ENCODE assay signal across 26 cellular contexts in the genomic region with DNA sequence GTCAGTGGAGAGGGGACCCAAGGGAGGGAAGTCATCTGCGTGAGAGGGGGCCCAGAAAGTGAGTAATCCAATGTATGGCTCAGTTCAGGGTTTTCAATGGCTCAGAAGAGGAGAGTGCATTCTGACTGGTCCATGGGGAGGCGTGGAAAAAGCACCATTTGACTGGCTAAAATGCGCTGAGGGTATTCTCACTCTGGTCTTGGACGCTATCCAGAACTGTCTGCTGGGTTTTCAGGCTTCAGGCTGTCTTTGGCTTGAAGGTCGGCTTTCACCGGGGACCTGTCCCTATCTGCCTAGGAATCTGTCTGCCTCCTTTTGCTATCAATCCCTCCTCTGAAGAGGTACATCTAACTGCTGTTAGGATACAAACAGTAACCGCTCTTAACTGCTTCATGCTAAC. TPM values are rescaled to one million over a fixed set of nuclear protein-coding genes. Genes with fewer than 3 reads are reported as not detected.
DNase-seq lines count a peak whose midpoint lies in the region; ATAC-seq, FAIRE-seq and TF ChIP-seq lines count a peak whose summit lies in the region.
"Had no signal": no experiment of that assay in that cellular context is flagged by ENCODE, and none has a peak within 500 bp of the region (broad histone marks: within the 10 kb centered on the region; RNA-seq: fewer than 3 reads in every experiment).

No MANE protein-coding gene starts in this region.

- H4K8ac ChIP-seq in H1 (ENCODE audit: extremely low read depth, insufficient read depth, low read length): no peak overlapping the region

- DNase-seq in GM23338 (ENCODE audit: low spot score) (no peak), RPMI7951 (ENCODE audit: low read depth) (peak; percentile 62), H1 (ENCODE audit: low read depth in 1 of 2, low spot score in 2 of 2) (no peak), neural crest cell (ENCODE audit: low read depth, low spot score) (no peak)
- DNase-seq in activated T-helper 1 cell treated with anti-CD3 and anti-CD28 coated beads, Interleukin-12 subunit alpha, Interleukin-12 subunit beta, Interleukin-2, Interleukin-4 antibody, amounts not matched to agents 30 ng/mL and 10 ng/mL and 1 ng/mL, durations not matched to agents 14 hours and 24 hours and 36 hours (ENCODE audit: low spot score): no peak
- no peak for DNase-seq in CD4-positive, alpha-beta memory T cell
- DNase-seq: 8988T; ACHN; BE2C; C1 segment of cervical spinal cord; Caco-2; Calu3; CD4-positive, CD25-positive, alpha-beta regulatory T cell; CD8-positive, alpha-beta T cell; DMS79 treated with DMSO at 0.1 percent for 48 hours; GF-D8 had no signal

- H3K27me3 Mint-ChIP-seq in GM23338 (ENCODE audit: insufficient read depth, low read depth, poor library complexity) (no peaks in the 10 kb centered on the region), neural crest cell (ENCODE audit: low read depth) (no peaks in the 10 kb centered on the region)
- H3K27me3 Mint-ChIP-seq in activated T-helper 1 cell treated with anti-CD3 and anti-CD28 coated beads, Interleukin-12 subunit alpha, Interleukin-12 subunit beta, Interleukin-2, Interleukin-4 antibody, amounts not matched to agents 30 ng/mL and 10 ng/mL and 1 ng/mL, durations not matched to agents 14 hours and 24 hours and 36 hours (ENCODE audit: insufficient read depth): peaks cover 4% of the 10 kb centered on the region
- peaks cover 0 to 4% of the 10 kb centered on the region in 2 donors for H3K27me3 Mint-ChIP-seq in CD4-positive, alpha-beta memory T cell
- H3K27me3 Mint-ChIP-seq: CD4-positive, CD25-positive, alpha-beta regulatory T cell had no signal

- H3K27ac Mint-ChIP-seq in GM23338: 0 out of 2 replicates have a peak overlapping the region, but pooled peaks have one; percentile 8
- peak overlapping the region; percentile 10 for H3K27ac Mint-ChIP-seq in neural crest cell (ENCODE audit: unreplicated experiment)
- H3K27ac Mint-ChIP-seq in activated T-helper 1 cell treated with anti-CD3 and anti-CD28 coated beads, Interleukin-12 subunit alpha, Interleukin-12 subunit beta, Interleukin-2, Interleukin-4 antibody, amounts not matched to agents 30 ng/mL and 10 ng/mL and 1 ng/mL, durations not matched to agents 14 hours and 24 hours and 36 hours: no peak overlapping the region
- no peak overlapping the region for H3K27ac Mint-ChIP-seq in CD4-positive, alpha-beta memory T cell
- H3K27ac Mint-ChIP-seq: CD4-positive, CD25-positive, alpha-beta regulatory T cell; CD8-positive, alpha-beta T cell had no signal

- H2BK5ac ChIP-seq in H1 (ENCODE audit: low read depth, low read length): no peak overlapping the region

- no peak overlapping the region for H2BK15ac ChIP-seq in H1 (ENCODE audit: low read length)

- H3K36me3 Mint-ChIP-seq in GM23338 (ENCODE audit: low read depth) (peaks cover 6% of the 10 kb centered on the region; the same call in 1 of the 3 replicates), neural crest cell (ENCODE audit: low read depth) (no peaks in the 10 kb centered on the region)
- H3K36me3 Mint-ChIP-seq in activated T-helper 1 cell treated with anti-CD3 and anti-CD28 coated beads, Interleukin-12 subunit alpha, Interleukin-12 subunit beta, Interleukin-2, Interleukin-4 antibody, amounts not matched to agents 30 ng/mL and 10 ng/mL and 1 ng/mL, durations not matched to agents 14 hours and 24 hours and 36 hours (ENCODE audit: low read depth): no peaks in the 10 kb centered on the region
- H3K36me3 Mint-ChIP-seq in CD4-positive, alpha-beta memory T cell: no peaks in the 10 kb centered on the region
- H3K36me3 Mint-ChIP-seq: CD4-positive, CD25-positive, alpha-beta regulatory T cell; CD8-positive, alpha-beta T cell had no signal

- H3K23ac ChIP-seq in H1 (ENCODE audit: insufficient read length): no peak overlapping the region

- H3K56ac ChIP-seq in H1 (replicated peaks; ENCODE audit: insufficient read length, low read depth, low read length): no peak overlapping the region

- H2AK5ac ChIP-seq in H1 (ENCODE audit: low read depth, low read length): no peak overlapping the region

- no peak for FAIRE-seq in H1 (lab: Jason Lieb, UNC)
- FAIRE-seq: A204.1, D721Med, G401.6, GM12891, GM19239 had no signal

- no peak overlapping the region for H3K14ac ChIP-seq in H1 (ENCODE audit: insufficient read length)

- intact Hi-C loops in activated T-helper 1 cell treated with anti-CD3 and anti-CD28 coated beads, Interleukin-12 subunit alpha, Interleukin-12 subunit beta, Interleukin-2, Interleukin-4 antibody, amounts not matched to agents 30 ng/mL and 10 ng/mL and 1 ng/mL, durations not matched to agents 14 hours and 24 hours and 36 hours (cut with micrococcal nuclease): no loop called here
- intact Hi-C loops in CD4-positive, alpha-beta memory T cell (cut with micrococcal nuclease): no loop called here

- H3K18ac ChIP-seq in H1 (ENCODE audit: extremely low read depth, low read length): no peak overlapping the region

- H3K23me2 ChIP-seq in H1 (ENCODE audit: low read depth, low read length): no peaks in the 10 kb centered on the region

- H4K20me1 ChIP-seq in GM23338 (replicated peaks; ENCODE audit: insufficient read depth) (no peaks in the 10 kb centered on the region), H1 (replicated peaks in 1 of 2; ENCODE audit: control insufficient read depth in 1 of 2, insufficient read depth in 2 of 2, low read length in 2 of 2) (no peaks in the 10 kb centered on the region)
- H4K20me1 ChIP-seq: BLaER1 had no signal

- ATAC-seq in GM23338 (no peak), GM19455 (IDR thresholded peaks at IDR 0.05; ENCODE audit: unreplicated experiment) (no peak)
- ATAC-seq: CD8-positive, alpha-beta T cell had no signal

- H3K79me2 ChIP-seq in GM23338 (replicated peaks; ENCODE audit: insufficient read depth) (no peaks in the 10 kb centered on the region), H1 (ENCODE audit: control insufficient read depth in 1 of 2, insufficient read depth in 2 of 2, low read length in 2 of 2) (no peaks in the 10 kb centered on the region)

- H2AFZ ChIP-seq in GM23338 (peak overlapping the region; percentile 35; the same call in 1 of the 2 replicates), H1 (ENCODE audit: low read length) (peak overlapping the region; percentile 76; the same call in 1 of the 2 replicates)

- CTCF ChIA-PET in H1 (lab: Charles Lee; ENCODE audit: partially characterized antibody): interaction anchor here (0.8 to 2.7 kb wide), 4 partner anchors 9 to 36 kb away, joined by 3 to 10 read pairs (median 4); no protein-coding TSS in a partner anchor
- CTCF ChIA-PET in CD4-positive, alpha-beta memory T cell (lab: Charles Lee; ENCODE audit: partially characterized antibody): no interaction called here

- no peak for TF ChIP-seq EP300 in H1 (IDR thresholded peaks at IDR 0.05; ENCODE audit: borderline replicate concordance in 1 of 2, low read depth in 2 of 2, low read length in 2 of 2)

- no peak for TF ChIP-seq CTCF in GM23338 (conservative IDR thresholded peaks at IDR 0.05; ENCODE audit: low read depth in 2 of 2)
- no peak for TF ChIP-seq CTCF in H1 (IDR thresholded peaks at IDR 0.05; ENCODE audit: control extremely low read depth in 1 of 3, insufficient read depth in 1 of 3, low read depth in 1 of 3, low read length in 3 of 3)
- no peak for TF ChIP-seq CTCF in neural crest cell (conservative IDR thresholded peaks at IDR 0.05)

- H3K9me3 ChIP-seq in H1 (ENCODE audit: insufficient read depth in 2 of 2, low read depth in 1 of 2, low read length in 1 of 2): no peaks in the 10 kb centered on the region
- H3K9me3 ChIP-seq in CD4-positive, alpha-beta memory T cell (ENCODE audit: control insufficient read depth in 1 of 2, low read length in 2 of 2): no peaks in the 10 kb centered on the region
- H3K9me3 ChIP-seq: BE2C, Caco-2 had no signal

- H3K36me3 ChIP-seq in GM23338 (ENCODE audit: insufficient read depth) (no peaks in the 10 kb centered on the region), H1 (ENCODE audit: control insufficient read depth in 2 of 4, insufficient read depth in 4 of 4, low read length in 3 of 4) (no peaks in the 10 kb centered on the region)
- no peaks in the 10 kb centered on the region for H3K36me3 ChIP-seq in CD4-positive, alpha-beta memory T cell (ENCODE audit: insufficient read depth, low read length)
- H3K36me3 ChIP-seq: BE2C, BLaER1 had no signal

- no peak overlapping the region for H3K9ac ChIP-seq in H1 (replicated peaks in 1 of 4; ENCODE audit: extremely low read depth in 1 of 4, low read depth in 3 of 4, low read length in 3 of 4)
- H3K9ac ChIP-seq: BLaER1 had no signal

- H3K4me2 ChIP-seq in GM23338: no peak overlapping the region
- H3K4me2 ChIP-seq in H1 (ENCODE audit: insufficient read depth in 1 of 2, low read depth in 2 of 2, low read length in 2 of 2): no peak overlapping the region
- H3K4me2 ChIP-seq: BLaER1 had no signal

- peaks cover 5% of the 10 kb centered on the region; the same call in 1 of the 3 replicates for H3K4me1 Mint-ChIP-seq in GM23338
- H3K4me1 Mint-ChIP-seq in neural crest cell: no peaks in the 10 kb centered on the region
- no peaks in the 10 kb centered on the region for H3K4me1 Mint-ChIP-seq in activated T-helper 1 cell treated with anti-CD3 and anti-CD28 coated beads, Interleukin-12 subunit alpha, Interleukin-12 subunit beta, Interleukin-2, Interleukin-4 antibody, amounts not matched to agents 30 ng/mL and 10 ng/mL and 1 ng/mL, durations not matched to agents 14 hours and 24 hours and 36 hours (ENCODE audit: low read depth)
- H3K4me1 Mint-ChIP-seq in CD4-positive, alpha-beta memory T cell: no peaks in the 10 kb centered on the region
- H3K4me1 Mint-ChIP-seq: CD4-positive, CD25-positive, alpha-beta regulatory T cell had no signal

- H3K27ac ChIP-seq in GM23338 (ENCODE audit: low read depth): no peak overlapping the region
- no peak overlapping the region for H3K27ac ChIP-seq in H1 (ENCODE audit: low read depth, low read length)
- H3K27ac ChIP-seq in CD4-positive, alpha-beta memory T cell (ENCODE audit: low read depth, low read length): no peak overlapping the region
- H3K27ac ChIP-seq: BLaER1 had no signal

- TF ChIP-seq POLR2A in H1 (IDR thresholded peaks at IDR 0.05; ENCODE audit: control extremely low read depth in 1 of 2, low read depth in 2 of 2, low read length in 2 of 2): no peak

- no peaks in the 10 kb centered on the region for H3K27me3 ChIP-seq in GM23338 (ENCODE audit: insufficient read depth)
- H3K27me3 ChIP-seq in H1 (replicated peaks in 1 of 4; ENCODE audit: control insufficient read depth in 3 of 4, extremely low read depth in 1 of 4, insufficient read depth in 3 of 4, low read length in 3 of 4): no peaks in the 10 kb centered on the region
- no peaks in the 10 kb centered on the region for H3K27me3 ChIP-seq in CD4-positive, alpha-beta memory T cell (ENCODE audit: insufficient read depth, low read length)
- H3K27me3 ChIP-seq: BLaER1 had no signal

- peaks cover 7% of the 10 kb centered on the region for H3K9me2 ChIP-seq in GM23338 (ENCODE audit: insufficient read depth)

- H2BK12ac ChIP-seq in H1 (ENCODE audit: low read depth, low read length): no peak overlapping the region

- H4K5ac ChIP-seq in H1 (ENCODE audit: insufficient read length, low read depth, low read length): no peak overlapping the region

- no peak for TF ChIP-seq RAD21 in H1 (IDR thresholded peaks at IDR 0.05 in 1 of 2, conservative IDR thresholded peaks at IDR 0.05 in 1 of 2; ENCODE audit: low read depth in 2 of 2, low read length in 2 of 2)

- H3K4me1 ChIP-seq in GM23338 (ENCODE audit: insufficient read depth): 0 out of 2 replicates have a peak, but pooled peaks cover 3% of the 10 kb centered on the region
- peaks cover 0 to 4% (median 0%) of the 10 kb centered on the region in 4 experiments; a peak in 2 of 7 replicates for H3K4me1 ChIP-seq in H1 (replicated peaks in 1 of 4; ENCODE audit: control insufficient read depth in 3 of 4, insufficient read depth in 4 of 4, low read length in 3 of 4)
- no peaks in the 10 kb centered on the region for H3K4me1 ChIP-seq in CD4-positive, alpha-beta memory T cell (ENCODE audit: insufficient read depth, low read length)
- H3K4me1 ChIP-seq: BE2C, Caco-2 had no signal

- H2BK20ac ChIP-seq in H1 (ENCODE audit: low read length): no peak overlapping the region

- H3F3A ChIP-seq in GM23338 (replicated peaks; ENCODE audit: low read depth): no peaks in the 10 kb centered on the region

- POLR2A ChIA-PET in H1 (lab: Charles Lee; ENCODE audit: partially characterized antibody): no interaction called here
- POLR2A ChIA-PET in CD4-positive, alpha-beta memory T cell (lab: Charles Lee; ENCODE audit: partially characterized antibody): no interaction called here

- 86% methylated on average over 7 of the region's 7 CpGs; no CpG with 5 or more reads in 1 of the 2 experiments for WGBS in H1 (ENCODE audit: extremely low coverage in 1 of 2, insufficient coverage in 1 of 2, insufficient read length in 1 of 2, insufficient replicate concordance in 2 of 2, low coverage in 1 of 2, low lambda C conversion rate in 2 of 2, missing lambda C conversion rate in 1 of 2), 2 experiments

- peaks cover 5% of the 10 kb centered on the region; the same call in 2 of the 3 replicates for H3K9me3 Mint-ChIP-seq in GM23338
- no peaks in the 10 kb centered on the region for H3K9me3 Mint-ChIP-seq in neural crest cell
- H3K9me3 Mint-ChIP-seq in activated T-helper 1 cell treated with anti-CD3 and anti-CD28 coated beads, Interleukin-12 subunit alpha, Interleukin-12 subunit beta, Interleukin-2, Interleukin-4 antibody, amounts not matched to agents 30 ng/mL and 10 ng/mL and 1 ng/mL, durations not matched to agents 14 hours and 24 hours and 36 hours: no peaks in the 10 kb centered on the region
- peaks cover 0 to 2% (median 0%) of the 10 kb centered on the region in 8 donors for H3K9me3 Mint-ChIP-seq in CD4-positive, alpha-beta memory T cell
- H3K9me3 Mint-ChIP-seq: CD8-positive, alpha-beta T cell had no signal

- no peak overlapping the region for H2BK120ac ChIP-seq in H1 (replicated peaks; ENCODE audit: low read depth, low read length)

- H3K4me3 Mint-ChIP-seq in GM23338 (no peak overlapping the region), neural crest cell (no peak overlapping the region)
- no peak overlapping the region for H3K4me3 Mint-ChIP-seq in activated T-helper 1 cell treated with anti-CD3 and anti-CD28 coated beads, Interleukin-12 subunit alpha, Interleukin-12 subunit beta, Interleukin-2, Interleukin-4 antibody, amounts not matched to agents 30 ng/mL and 10 ng/mL and 1 ng/mL, durations not matched to agents 14 hours and 24 hours and 36 hours
- H3K4me3 Mint-ChIP-seq in CD4-positive, alpha-beta memory T cell: no peak overlapping the region
- H3K4me3 Mint-ChIP-seq: CD14-positive monocyte; CD4-positive, CD25-positive, alpha-beta regulatory T cell; CD8-positive, alpha-beta T cell had no signal

- H3K4me3 ChIP-seq in GM23338 (no peak overlapping the region), H1 (ENCODE audit: extremely low read depth in 1 of 4, insufficient read depth in 2 of 4, low read depth in 3 of 4, low read length in 4 of 4) (no peak overlapping the region)
- no peak overlapping the region for H3K4me3 ChIP-seq in CD4-positive, alpha-beta memory T cell (ENCODE audit: low read length in 2 of 2)
- H3K4me3 ChIP-seq: BLaER1 had no signal

- no peaks in the 10 kb centered on the region for H3K79me1 ChIP-seq in H1 (ENCODE audit: low read depth, low read length)

- H3K4ac ChIP-seq in H1 (replicated peaks; ENCODE audit: insufficient read length, low read depth, low read length): no peak overlapping the region

- H4K91ac ChIP-seq in H1 (replicated peaks; ENCODE audit: insufficient read length, low read length): no peak overlapping the region

RNA-seq across cellular contexts. Expression of gene EPGN, which starts 26.4 kb away (rescaled TPM):
- total RNA-seq in GM23338 (2014; rRNA removed; shearing (Covaris generic)): not detected in 2 replicates
- polyA plus RNA-seq in GM23338 (2016; fragmentation: Nextera tagmentation; extraction: Ambion mirVana) (not detected in 2 replicates), H1 (2011; rRNA removed) (not detected in 2 replicates)
- 0.59 and 0.72 TPM in 2 replicates for total RNA-seq in RPMI7951 (2014; rRNA removed; shearing (Covaris generic))
- total RNA-seq in H1 (2021; fragmentation: NEBNext Ultra II Directional; extraction: Animal tissue kit (Norgen Biotek cat#: 25700)): not detected in 2 replicates
- not detected for polyA plus RNA-seq in H1 (2011; cell fraction: cytosol; rRNA removed)
- not detected for polyA plus RNA-seq in H1 (2011; cell fraction: nucleus; rRNA removed)
- not detected in 4 replicates for polyA plus RNA-seq in H1 (2012, experiment 1 of 2)
- not detected for polyA plus RNA-seq in H1 (2012, experiment 2 of 2)
- polyA plus RNA-seq in H1 (2013, experiment 1 of 2): not detected
- not detected for polyA plus RNA-seq in H1 (2013, experiment 2 of 2)
- polyA minus RNA-seq in H1 (2011; rRNA and poly(A)+ RNA removed): 0.28 TPM in 1 of 2 replicates, not detected in the other
- not detected for polyA minus RNA-seq in H1 (2011; cell fraction: cytosol; rRNA and poly(A)+ RNA removed)
- polyA minus RNA-seq in H1 (2011; cell fraction: nucleus; rRNA and poly(A)+ RNA removed): 0.70 TPM
- 0.63 TPM in 1 of 2 replicates, not detected in the other for total RNA-seq in neural crest cell
- total RNA-seq in activated T-helper 1 cell treated with anti-CD3 and anti-CD28 coated beads, Interleukin-12 subunit alpha, Interleukin-12 subunit beta, Interleukin-2, Interleukin-4 antibody, amounts not matched to agents 30 ng/mL and 10 ng/mL and 1 ng/mL, durations not matched to agents 14 hours and 24 hours and 36 hours: not detected in 2 replicates
- total RNA-seq in CD4-positive, alpha-beta memory T cell: under 1 TPM in 1 of 2 experiments, not detected in 1; 0.96 TPM
- polyA plus RNA-seq in CD4-positive, alpha-beta memory T cell: not detected
- total RNA-seq: A673; Caco-2; CD8-positive, alpha-beta T cell had no signal
- polyA plus RNA-seq: AG04450; CD14-positive monocyte; CD4-positive, CD25-positive, alpha-beta regulatory T cell had no signal

RNA-seq across cellular contexts. Expression of gene EREG, which starts 30.3 kb away (rescaled TPM):
- 4.2 TPM in 1 of 2 replicates, not detected in the other for total RNA-seq in GM23338 (2014; rRNA removed; shearing (Covaris generic))
- polyA plus RNA-seq in GM23338 (2016; fragmentation: Nextera tagmentation; extraction: Ambion mirVana) (not detected in 2 replicates), H1 (2011; rRNA removed) (not detected in 2 replicates)
- total RNA-seq in RPMI7951 (2014; rRNA removed; shearing (Covaris generic)): 46.3 TPM in 2 replicates
- total RNA-seq in H1 (2021; fragmentation: NEBNext Ultra II Directional; extraction: Animal tissue kit (Norgen Biotek cat#: 25700)): not detected in 2 replicates
- polyA plus RNA-seq in H1 (2011; cell fraction: cytosol; rRNA removed): not detected
- polyA plus RNA-seq in H1 (2011; cell fraction: nucleus; rRNA removed): not detected
- polyA plus RNA-seq in H1 (2012, experiment 1 of 2): not detected in 4 replicates
- polyA plus RNA-seq in H1 (2012, experiment 2 of 2): not detected
- polyA plus RNA-seq in H1 (2013, experiment 1 of 2): not detected
- polyA plus RNA-seq in H1 (2013, experiment 2 of 2): 0.02 TPM
- polyA minus RNA-seq in H1 (2011; rRNA and poly(A)+ RNA removed): not detected in 2 replicates
- polyA minus RNA-seq in H1 (2011; cell fraction: cytosol; rRNA and poly(A)+ RNA removed): not detected
- polyA minus RNA-seq in H1 (2011; cell fraction: nucleus; rRNA and poly(A)+ RNA removed): not detected
- not detected in 2 replicates for total RNA-seq in neural crest cell
- not detected in 2 replicates for total RNA-seq in activated T-helper 1 cell treated with anti-CD3 and anti-CD28 coated beads, Interleukin-12 subunit alpha, Interleukin-12 subunit beta, Interleukin-2, Interleukin-4 antibody, amounts not matched to agents 30 ng/mL and 10 ng/mL and 1 ng/mL, durations not matched to agents 14 hours and 24 hours and 36 hours
- not detected for total RNA-seq in CD4-positive, alpha-beta memory T cell
- not detected for polyA plus RNA-seq in CD4-positive, alpha-beta memory T cell
- polyA plus RNA-seq: CD4-positive, CD25-positive, alpha-beta regulatory T cell had no signal

Comparison
In these comparisons a context has a peak if more than half of its experiments do, and no peak if none do; other contexts are left out.
1. H3K27ac Mint-ChIP-seq: peak in GM23338 (single experiment) and neural crest cell (single experiment); none in activated T-helper 1 cell treated with anti-CD3 and anti-CD28 coated beads, Interleukin-12 subunit alpha, Interleukin-12 subunit beta, Interleukin-2, Interleukin-4 antibody, amounts not matched to agents 30 ng/mL and 10 ng/mL and 1 ng/mL, durations not matched to agents 14 hours and 24 hours and 36 hours (single experiment) and CD4-positive, alpha-beta memory T cell (0 of 7).